In genomic region chr12:81077686-81078441, GRCh38 we compare ENCODE assay signal across 1 cellular context.
A peak's percentile ranks its signal among the peaks of the same experiment; 100 is the strongest.
TF ChIP-seq lines count a peak whose summit lies in the region.

Gene ACSS3, plus strand, starts transcription at chr12:81078079. Its CDS starts 42 bp downstream, at chr12:81078121.

TF ChIP-seq in HepG2, 621 proteins besides CTCF, POLR2A, EP300 and RAD21 (continued from another document and continues in another):
- TF ChIP-seq, protein P1, sequence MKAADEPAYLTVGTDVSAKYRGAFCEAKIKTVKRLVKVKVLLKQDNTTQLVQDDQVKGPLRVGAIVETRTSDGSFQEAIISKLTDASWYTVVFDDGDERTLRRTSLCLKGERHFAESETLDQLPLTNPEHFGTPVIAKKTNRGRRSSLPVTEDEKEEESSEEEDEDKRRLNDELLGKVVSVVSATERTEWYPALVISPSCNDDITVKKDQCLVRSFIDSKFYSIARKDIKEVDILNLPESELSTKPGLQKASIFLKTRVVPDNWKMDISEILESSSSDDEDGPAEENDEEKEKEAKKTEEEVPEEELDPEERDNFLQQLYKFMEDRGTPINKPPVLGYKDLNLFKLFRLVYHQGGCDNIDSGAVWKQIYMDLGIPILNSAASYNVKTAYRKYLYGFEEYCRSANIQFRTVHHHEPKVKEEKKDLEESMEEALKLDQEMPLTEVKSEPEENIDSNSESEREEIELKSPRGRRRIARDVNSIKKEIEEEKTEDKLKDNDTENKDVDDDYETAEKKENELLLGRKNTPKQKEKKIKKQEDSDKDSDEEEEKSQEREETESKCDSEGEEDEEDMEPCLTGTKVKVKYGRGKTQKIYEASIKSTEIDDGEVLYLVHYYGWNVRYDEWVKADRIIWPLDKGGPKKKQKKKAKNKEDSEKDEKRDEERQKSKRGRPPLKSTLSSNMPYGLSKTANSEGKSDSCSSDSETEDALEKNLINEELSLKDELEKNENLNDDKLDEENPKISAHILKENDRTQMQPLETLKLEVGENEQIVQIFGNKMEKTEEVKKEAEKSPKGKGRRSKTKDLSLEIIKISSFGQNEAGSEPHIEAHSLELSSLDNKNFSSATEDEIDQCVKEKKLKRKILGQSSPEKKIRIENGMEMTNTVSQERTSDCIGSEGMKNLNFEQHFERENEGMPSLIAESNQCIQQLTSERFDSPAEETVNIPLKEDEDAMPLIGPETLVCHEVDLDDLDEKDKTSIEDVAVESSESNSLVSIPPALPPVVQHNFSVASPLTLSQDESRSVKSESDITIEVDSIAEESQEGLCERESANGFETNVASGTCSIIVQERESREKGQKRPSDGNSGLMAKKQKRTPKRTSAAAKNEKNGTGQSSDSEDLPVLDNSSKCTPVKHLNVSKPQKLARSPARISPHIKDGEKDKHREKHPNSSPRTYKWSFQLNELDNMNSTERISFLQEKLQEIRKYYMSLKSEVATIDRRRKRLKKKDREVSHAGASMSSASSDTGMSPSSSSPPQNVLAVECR (CRISPR knock-in tag; IDR thresholded peaks at IDR 0.05; ENCODE audit: borderline replicate concordance) = peak; percentile 48
- TF ChIP-seq ZNF788 (CRISPR knock-in tag; IDR thresholded peaks at IDR 0.05; ENCODE audit: borderline replicate concordance) (peak; percentile 58; the same call in 1 of the 2 replicates), SIX1 (CRISPR knock-in tag; IDR thresholded peaks at IDR 0.05; ENCODE audit: borderline replicate concordance) (no peak), ELF1 (CRISPR knock-in tag; IDR thresholded peaks at IDR 0.05) (peak; percentile 43; the same call in 1 of the 2 replicates), ZFP91 (CRISPR knock-in tag; IDR thresholded peaks at IDR 0.05; ENCODE audit: borderline replicate concordance) (peak; percentile 64; the same call in 1 of the 2 replicates), ELF3 (CRISPR knock-in tag; IDR thresholded peaks at IDR 0.05) (peak; percentile 14; the same call in 1 of the 2 replicates), ZNF407 (CRISPR knock-in tag; IDR thresholded peaks at IDR 0.05; ENCODE audit: not compliant biosample characterization) (peak; percentile 29), DR1 (CRISPR knock-in tag; IDR thresholded peaks at IDR 0.05) (0 out of 2 replicates have a peak, but pooled peaks have one; percentile 1), POLR2G (IDR thresholded peaks at IDR 0.05; ENCODE audit: low read depth, low read length) (peak; percentile 81), FIP1L1 (IDR thresholded peaks at IDR 0.05; ENCODE audit: borderline replicate concordance, insufficient read depth, low read depth, low read length) (no peak), GTF3A (CRISPR knock-in tag; conservative IDR thresholded peaks at IDR 0.05) (0 out of 2 replicates have a peak, but pooled peaks have one; percentile 50), SAFB2 (CRISPR knock-in tag; IDR thresholded peaks at IDR 0.05; ENCODE audit: borderline replicate concordance, low read depth) (0 out of 2 replicates have a peak, but pooled peaks have one; percentile 65), ZSCAN29 (CRISPR knock-in tag; conservative IDR thresholded peaks at IDR 0.05) (peak; percentile 44), MAZ (IDR thresholded peaks at IDR 0.05; ENCODE audit: borderline replicate concordance, low read depth, low read length) (no peak), MAZ (CRISPR knock-in tag; IDR thresholded peaks at IDR 0.05; ENCODE audit: low read depth) (0 out of 2 replicates have a peak, but pooled peaks have one; percentile 18), ZNF605 (CRISPR knock-in tag; IDR thresholded peaks at IDR 0.05) (peak; percentile 74), NR2F6 (IDR thresholded peaks at IDR 0.05) (no peak), NR2F6 (CRISPR knock-in tag; IDR thresholded peaks at IDR 0.05) (0 out of 2 replicates have a peak, but pooled peaks have one; percentile 31), HNRNPLL (IDR thresholded peaks at IDR 0.05; ENCODE audit: low read depth, low read length, poor library complexity, severe bottlenecking) (peak; percentile 62), ASH2L (IDR thresholded peaks at IDR 0.05; ENCODE audit: insufficient read length, low read depth, low read length) (peak; percentile 71), TBX2 (CRISPR knock-in tag; IDR thresholded peaks at IDR 0.05; ENCODE audit: borderline replicate concordance) (peak; percentile 33; the same call in 1 of the 2 replicates), EZH2 (conservative IDR thresholded peaks at IDR 0.05; ENCODE audit: low read depth, low read length) (no peak), SALL1 (CRISPR knock-in tag; IDR thresholded peaks at IDR 0.05) (no peak; the same call in 1 of the 2 replicates), MED1 (CRISPR knock-in tag; IDR thresholded peaks at IDR 0.05) (peak; percentile 24; the same call in 1 of the 2 replicates), HNF4G (IDR thresholded peaks at IDR 0.05; ENCODE audit: borderline replicate concordance, low read depth, low read length) (peak; percentile 36; the same call in 1 of the 2 replicates), HNF4G (CRISPR knock-in tag; IDR thresholded peaks at IDR 0.05; ENCODE audit: borderline replicate concordance, low read depth) (no peak)
- TF ChIP-seq, protein P2, sequence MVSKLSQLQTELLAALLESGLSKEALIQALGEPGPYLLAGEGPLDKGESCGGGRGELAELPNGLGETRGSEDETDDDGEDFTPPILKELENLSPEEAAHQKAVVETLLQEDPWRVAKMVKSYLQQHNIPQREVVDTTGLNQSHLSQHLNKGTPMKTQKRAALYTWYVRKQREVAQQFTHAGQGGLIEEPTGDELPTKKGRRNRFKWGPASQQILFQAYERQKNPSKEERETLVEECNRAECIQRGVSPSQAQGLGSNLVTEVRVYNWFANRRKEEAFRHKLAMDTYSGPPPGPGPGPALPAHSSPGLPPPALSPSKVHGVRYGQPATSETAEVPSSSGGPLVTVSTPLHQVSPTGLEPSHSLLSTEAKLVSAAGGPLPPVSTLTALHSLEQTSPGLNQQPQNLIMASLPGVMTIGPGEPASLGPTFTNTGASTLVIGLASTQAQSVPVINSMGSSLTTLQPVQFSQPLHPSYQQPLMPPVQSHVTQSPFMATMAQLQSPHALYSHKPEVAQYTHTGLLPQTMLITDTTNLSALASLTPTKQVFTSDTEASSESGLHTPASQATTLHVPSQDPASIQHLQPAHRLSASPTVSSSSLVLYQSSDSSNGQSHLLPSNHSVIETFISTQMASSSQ (IDR thresholded peaks at IDR 0.05; ENCODE audit: low read depth) = no peak
- TF ChIP-seq, protein P2 (CRISPR knock-in tag; IDR thresholded peaks at IDR 0.05; ENCODE audit: borderline replicate concordance) = peak; percentile 63; the same call in 1 of the 2 replicates
- TF ChIP-seq, protein P3, sequence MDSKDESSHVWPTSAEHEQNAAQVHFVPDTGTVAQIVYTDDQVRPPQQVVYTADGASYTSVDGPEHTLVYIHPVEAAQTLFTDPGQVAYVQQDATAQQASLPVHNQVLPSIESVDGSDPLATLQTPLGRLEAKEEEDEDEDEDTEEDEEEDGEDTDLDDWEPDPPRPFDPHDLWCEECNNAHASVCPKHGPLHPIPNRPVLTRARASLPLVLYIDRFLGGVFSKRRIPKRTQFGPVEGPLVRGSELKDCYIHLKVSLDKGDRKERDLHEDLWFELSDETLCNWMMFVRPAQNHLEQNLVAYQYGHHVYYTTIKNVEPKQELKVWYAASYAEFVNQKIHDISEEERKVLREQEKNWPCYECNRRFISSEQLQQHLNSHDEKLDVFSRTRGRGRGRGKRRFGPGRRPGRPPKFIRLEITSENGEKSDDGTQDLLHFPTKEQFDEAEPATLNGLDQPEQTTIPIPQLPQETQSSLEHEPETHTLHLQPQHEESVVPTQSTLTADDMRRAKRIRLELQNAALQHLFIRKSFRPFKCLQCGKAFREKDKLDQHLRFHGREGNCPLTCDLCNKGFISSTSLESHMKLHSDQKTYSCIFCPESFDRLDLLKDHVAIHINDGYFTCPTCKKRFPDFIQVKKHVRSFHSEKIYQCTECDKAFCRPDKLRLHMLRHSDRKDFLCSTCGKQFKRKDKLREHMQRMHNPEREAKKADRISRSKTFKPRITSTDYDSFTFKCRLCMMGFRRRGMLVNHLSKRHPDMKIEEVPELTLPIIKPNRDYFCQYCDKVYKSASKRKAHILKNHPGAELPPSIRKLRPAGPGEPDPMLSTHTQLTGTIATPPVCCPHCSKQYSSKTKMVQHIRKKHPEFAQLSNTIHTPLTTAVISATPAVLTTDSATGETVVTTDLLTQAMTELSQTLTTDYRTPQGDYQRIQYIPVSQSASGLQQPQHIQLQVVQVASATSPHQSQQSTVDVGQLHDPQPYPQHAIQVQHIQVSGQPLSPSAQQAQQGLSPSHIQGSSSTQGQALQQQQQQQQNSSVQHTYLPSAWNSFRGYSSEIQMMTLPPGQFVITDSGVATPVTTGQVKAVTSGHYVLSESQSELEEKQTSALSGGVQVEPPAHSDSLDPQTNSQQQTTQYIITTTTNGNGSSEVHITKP (CRISPR knock-in tag; IDR thresholded peaks at IDR 0.05; ENCODE audit: low read depth) = 0 out of 2 replicates have a peak, but pooled peaks have one; percentile 30
- TF ChIP-seq, protein P4, sequence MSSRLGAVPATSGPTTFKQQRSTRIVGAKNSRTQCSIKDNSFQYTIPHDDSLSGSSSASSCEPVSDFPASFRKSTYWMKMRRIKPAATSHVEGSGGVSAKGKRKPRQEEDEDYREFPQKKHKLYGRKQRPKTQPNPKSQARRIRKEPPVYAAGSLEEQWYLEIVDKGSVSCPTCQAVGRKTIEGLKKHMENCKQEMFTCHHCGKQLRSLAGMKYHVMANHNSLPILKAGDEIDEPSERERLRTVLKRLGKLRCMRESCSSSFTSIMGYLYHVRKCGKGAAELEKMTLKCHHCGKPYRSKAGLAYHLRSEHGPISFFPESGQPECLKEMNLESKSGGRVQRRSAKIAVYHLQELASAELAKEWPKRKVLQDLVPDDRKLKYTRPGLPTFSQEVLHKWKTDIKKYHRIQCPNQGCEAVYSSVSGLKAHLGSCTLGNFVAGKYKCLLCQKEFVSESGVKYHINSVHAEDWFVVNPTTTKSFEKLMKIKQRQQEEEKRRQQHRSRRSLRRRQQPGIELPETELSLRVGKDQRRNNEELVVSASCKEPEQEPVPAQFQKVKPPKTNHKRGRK (CRISPR knock-in tag; IDR thresholded peaks at IDR 0.05) = 0 out of 2 replicates have a peak, but pooled peaks have one; percentile 30
